ENCODE assay signal across 1 cellular context in genomic region chr6:41682056-41682477, GRCh38.
TF ChIP-seq lines count a peak whose summit lies in the region.

No MANE protein-coding gene starts in this region.

TF ChIP-seq in HepG2, 621 proteins besides CTCF, POLR2A, EP300 and RAD21 (continued from another document and continues in another):
- TF ChIP-seq HNF1A (IDR thresholded peaks at IDR 0.05; ENCODE audit: low read depth) (no peak), HNF1A (CRISPR knock-in tag; IDR thresholded peaks at IDR 0.05; ENCODE audit: borderline replicate concordance) (no peak), CBFB (CRISPR knock-in tag; IDR thresholded peaks at IDR 0.05) (0 out of 2 replicates have a peak, but pooled peaks have one; percentile 56), KLF12 (CRISPR knock-in tag; IDR thresholded peaks at IDR 0.05; ENCODE audit: borderline replicate concordance) (no peak), YEATS4 (CRISPR knock-in tag; IDR thresholded peaks at IDR 0.05; ENCODE audit: borderline replicate concordance) (no peak), SALL1 (CRISPR knock-in tag; IDR thresholded peaks at IDR 0.05) (peak; percentile 66), FOXP1 (IDR thresholded peaks at IDR 0.05) (no peak), FOXP1 (CRISPR knock-in tag; IDR thresholded peaks at IDR 0.05) (no peak), SALL2 (CRISPR knock-in tag; IDR thresholded peaks at IDR 0.05) (peak; percentile 81; the same call in 1 of the 2 replicates), ATRX (CRISPR knock-in tag; IDR thresholded peaks at IDR 0.05; ENCODE audit: borderline replicate concordance) (no peak), PAX8 (CRISPR knock-in tag; IDR thresholded peaks at IDR 0.05; ENCODE audit: borderline replicate concordance) (no peak), HOXD1 (CRISPR knock-in tag; IDR thresholded peaks at IDR 0.05) (no peak), PITX1 (CRISPR knock-in tag; IDR thresholded peaks at IDR 0.05) (no peak), SRF (IDR thresholded peaks at IDR 0.05; ENCODE audit: low read depth, low read length) (no peak), ZSCAN20 (CRISPR knock-in tag; IDR thresholded peaks at IDR 0.05; ENCODE audit: borderline replicate concordance) (no peak), SOX6 (IDR thresholded peaks at IDR 0.05) (no peak), SOX6 (CRISPR knock-in tag; IDR thresholded peaks at IDR 0.05) (peak; percentile 28; the same call in 1 of the 2 replicates), ZNF652 (CRISPR knock-in tag; IDR thresholded peaks at IDR 0.05; ENCODE audit: borderline replicate concordance, low read depth) (no peak), ZNF225 (CRISPR knock-in tag; IDR thresholded peaks at IDR 0.05) (no peak), ZMYM2 (CRISPR knock-in tag; IDR thresholded peaks at IDR 0.05) (no peak), THAP11 (CRISPR knock-in tag; IDR thresholded peaks at IDR 0.05) (peak; percentile 59), JDP2 (CRISPR knock-in tag; IDR thresholded peaks at IDR 0.05; ENCODE audit: borderline replicate concordance) (no peak), PHF20 (CRISPR knock-in tag; IDR thresholded peaks at IDR 0.05) (no peak), PLRG1 (conservative IDR thresholded peaks at IDR 0.05) (no peak), ZNF274 (CRISPR knock-in tag; IDR thresholded peaks at IDR 0.05) (no peak), REPIN1 (CRISPR knock-in tag; IDR thresholded peaks at IDR 0.05; ENCODE audit: borderline replicate concordance, low read depth) (peak; percentile 64; the same call in 1 of the 2 replicates), XBP1 (CRISPR knock-in tag; IDR thresholded peaks at IDR 0.05) (no peak), SMAD3 (CRISPR knock-in tag; IDR thresholded peaks at IDR 0.05) (0 out of 2 replicates have a peak, but pooled peaks have one; percentile 21), ZNF75D (CRISPR knock-in tag; IDR thresholded peaks at IDR 0.05; ENCODE audit: borderline replicate concordance) (no peak), ZBTB3 (CRISPR knock-in tag; IDR thresholded peaks at IDR 0.05; ENCODE audit: borderline replicate concordance, low read depth) (no peak), GFI1 (CRISPR knock-in tag; IDR thresholded peaks at IDR 0.05; ENCODE audit: borderline replicate concordance) (peak; percentile 46; the same call in 1 of the 2 replicates), FOXM1 (CRISPR knock-in tag; IDR thresholded peaks at IDR 0.05) (no peak), ZNF569 (CRISPR knock-in tag; IDR thresholded peaks at IDR 0.05; ENCODE audit: borderline replicate concordance) (no peak), ZMYM4 (CRISPR knock-in tag; IDR thresholded peaks at IDR 0.05) (no peak), ZNF740 (CRISPR knock-in tag; IDR thresholded peaks at IDR 0.05) (peak; percentile 91), MBNL3 (CRISPR knock-in tag; conservative IDR thresholded peaks at IDR 0.05) (no peak), ZBTB49 (CRISPR knock-in tag; IDR thresholded peaks at IDR 0.05; ENCODE audit: borderline replicate concordance) (no peak), CHD4 (IDR thresholded peaks at IDR 0.05; ENCODE audit: borderline replicate concordance, low read length) (no peak), ZNF614 (CRISPR knock-in tag; IDR thresholded peaks at IDR 0.05; ENCODE audit: borderline replicate concordance) (peak; percentile 67; the same call in 1 of the 2 replicates), NFKBIZ (CRISPR knock-in tag; IDR thresholded peaks at IDR 0.05) (no peak), SOX5 (CRISPR knock-in tag; IDR thresholded peaks at IDR 0.05; ENCODE audit: borderline replicate concordance) (peak; percentile 39; the same call in 1 of the 2 replicates), ZNF292 (CRISPR knock-in tag; IDR thresholded peaks at IDR 0.05; ENCODE audit: borderline replicate concordance, low read depth) (peak; percentile 27; the same call in 1 of the 2 replicates), HNRNPK (IDR thresholded peaks at IDR 0.05; ENCODE audit: low read depth, low read length, poor library complexity, severe bottlenecking) (no peak), NFRKB (IDR thresholded peaks at IDR 0.05) (no peak)
- TF ChIP-seq, protein P1, sequence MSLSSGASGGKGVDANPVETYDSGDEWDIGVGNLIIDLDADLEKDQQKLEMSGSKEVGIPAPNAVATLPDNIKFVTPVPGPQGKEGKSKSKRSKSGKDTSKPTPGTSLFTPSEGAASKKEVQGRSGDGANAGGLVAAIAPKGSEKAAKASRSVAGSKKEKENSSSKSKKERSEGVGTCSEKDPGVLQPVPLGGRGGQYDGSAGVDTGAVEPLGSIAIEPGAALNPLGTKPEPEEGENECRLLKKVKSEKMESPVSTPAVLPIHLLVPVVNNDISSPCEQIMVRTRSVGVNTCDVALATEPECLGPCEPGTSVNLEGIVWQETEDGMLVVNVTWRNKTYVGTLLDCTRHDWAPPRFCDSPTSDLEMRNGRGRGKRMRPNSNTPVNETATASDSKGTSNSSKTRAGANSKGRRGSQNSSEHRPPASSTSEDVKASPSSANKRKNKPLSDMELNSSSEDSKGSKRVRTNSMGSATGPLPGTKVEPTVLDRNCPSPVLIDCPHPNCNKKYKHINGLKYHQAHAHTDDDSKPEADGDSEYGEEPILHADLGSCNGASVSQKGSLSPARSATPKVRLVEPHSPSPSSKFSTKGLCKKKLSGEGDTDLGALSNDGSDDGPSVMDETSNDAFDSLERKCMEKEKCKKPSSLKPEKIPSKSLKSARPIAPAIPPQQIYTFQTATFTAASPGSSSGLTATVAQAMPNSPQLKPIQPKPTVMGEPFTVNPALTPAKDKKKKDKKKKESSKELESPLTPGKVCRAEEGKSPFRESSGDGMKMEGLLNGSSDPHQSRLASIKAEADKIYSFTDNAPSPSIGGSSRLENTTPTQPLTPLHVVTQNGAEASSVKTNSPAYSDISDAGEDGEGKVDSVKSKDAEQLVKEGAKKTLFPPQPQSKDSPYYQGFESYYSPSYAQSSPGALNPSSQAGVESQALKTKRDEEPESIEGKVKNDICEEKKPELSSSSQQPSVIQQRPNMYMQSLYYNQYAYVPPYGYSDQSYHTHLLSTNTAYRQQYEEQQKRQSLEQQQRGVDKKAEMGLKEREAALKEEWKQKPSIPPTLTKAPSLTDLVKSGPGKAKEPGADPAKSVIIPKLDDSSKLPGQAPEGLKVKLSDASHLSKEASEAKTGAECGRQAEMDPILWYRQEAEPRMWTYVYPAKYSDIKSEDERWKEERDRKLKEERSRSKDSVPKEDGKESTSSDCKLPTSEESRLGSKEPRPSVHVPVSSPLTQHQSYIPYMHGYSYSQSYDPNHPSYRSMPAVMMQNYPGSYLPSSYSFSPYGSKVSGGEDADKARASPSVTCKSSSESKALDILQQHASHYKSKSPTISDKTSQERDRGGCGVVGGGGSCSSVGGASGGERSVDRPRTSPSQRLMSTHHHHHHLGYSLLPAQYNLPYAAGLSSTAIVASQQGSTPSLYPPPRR (CRISPR knock-in tag; IDR thresholded peaks at IDR 0.05; ENCODE audit: borderline replicate concordance), result no peak
- TF ChIP-seq, protein P2, sequence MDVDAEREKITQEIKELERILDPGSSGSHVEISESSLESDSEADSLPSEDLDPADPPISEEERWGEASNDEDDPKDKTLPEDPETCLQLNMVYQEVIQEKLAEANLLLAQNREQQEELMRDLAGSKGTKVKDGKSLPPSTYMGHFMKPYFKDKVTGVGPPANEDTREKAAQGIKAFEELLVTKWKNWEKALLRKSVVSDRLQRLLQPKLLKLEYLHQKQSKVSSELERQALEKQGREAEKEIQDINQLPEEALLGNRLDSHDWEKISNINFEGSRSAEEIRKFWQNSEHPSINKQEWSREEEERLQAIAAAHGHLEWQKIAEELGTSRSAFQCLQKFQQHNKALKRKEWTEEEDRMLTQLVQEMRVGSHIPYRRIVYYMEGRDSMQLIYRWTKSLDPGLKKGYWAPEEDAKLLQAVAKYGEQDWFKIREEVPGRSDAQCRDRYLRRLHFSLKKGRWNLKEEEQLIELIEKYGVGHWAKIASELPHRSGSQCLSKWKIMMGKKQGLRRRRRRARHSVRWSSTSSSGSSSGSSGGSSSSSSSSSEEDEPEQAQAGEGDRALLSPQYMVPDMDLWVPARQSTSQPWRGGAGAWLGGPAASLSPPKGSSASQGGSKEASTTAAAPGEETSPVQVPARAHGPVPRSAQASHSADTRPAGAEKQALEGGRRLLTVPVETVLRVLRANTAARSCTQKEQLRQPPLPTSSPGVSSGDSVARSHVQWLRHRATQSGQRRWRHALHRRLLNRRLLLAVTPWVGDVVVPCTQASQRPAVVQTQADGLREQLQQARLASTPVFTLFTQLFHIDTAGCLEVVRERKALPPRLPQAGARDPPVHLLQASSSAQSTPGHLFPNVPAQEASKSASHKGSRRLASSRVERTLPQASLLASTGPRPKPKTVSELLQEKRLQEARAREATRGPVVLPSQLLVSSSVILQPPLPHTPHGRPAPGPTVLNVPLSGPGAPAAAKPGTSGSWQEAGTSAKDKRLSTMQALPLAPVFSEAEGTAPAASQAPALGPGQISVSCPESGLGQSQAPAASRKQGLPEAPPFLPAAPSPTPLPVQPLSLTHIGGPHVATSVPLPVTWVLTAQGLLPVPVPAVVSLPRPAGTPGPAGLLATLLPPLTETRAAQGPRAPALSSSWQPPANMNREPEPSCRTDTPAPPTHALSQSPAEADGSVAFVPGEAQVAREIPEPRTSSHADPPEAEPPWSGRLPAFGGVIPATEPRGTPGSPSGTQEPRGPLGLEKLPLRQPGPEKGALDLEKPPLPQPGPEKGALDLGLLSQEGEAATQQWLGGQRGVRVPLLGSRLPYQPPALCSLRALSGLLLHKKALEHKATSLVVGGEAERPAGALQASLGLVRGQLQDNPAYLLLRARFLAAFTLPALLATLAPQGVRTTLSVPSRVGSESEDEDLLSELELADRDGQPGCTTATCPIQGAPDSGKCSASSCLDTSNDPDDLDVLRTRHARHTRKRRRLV (CRISPR knock-in tag; IDR thresholded peaks at IDR 0.05), result no peak
- TF ChIP-seq, protein P3, sequence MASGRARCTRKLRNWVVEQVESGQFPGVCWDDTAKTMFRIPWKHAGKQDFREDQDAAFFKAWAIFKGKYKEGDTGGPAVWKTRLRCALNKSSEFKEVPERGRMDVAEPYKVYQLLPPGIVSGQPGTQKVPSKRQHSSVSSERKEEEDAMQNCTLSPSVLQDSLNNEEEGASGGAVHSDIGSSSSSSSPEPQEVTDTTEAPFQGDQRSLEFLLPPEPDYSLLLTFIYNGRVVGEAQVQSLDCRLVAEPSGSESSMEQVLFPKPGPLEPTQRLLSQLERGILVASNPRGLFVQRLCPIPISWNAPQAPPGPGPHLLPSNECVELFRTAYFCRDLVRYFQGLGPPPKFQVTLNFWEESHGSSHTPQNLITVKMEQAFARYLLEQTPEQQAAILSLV (CRISPR knock-in tag; IDR thresholded peaks at IDR 0.05; ENCODE audit: borderline replicate concordance), result 0 out of 2 replicates have a peak, but pooled peaks have one; percentile 48
- TF ChIP-seq, protein P4, sequence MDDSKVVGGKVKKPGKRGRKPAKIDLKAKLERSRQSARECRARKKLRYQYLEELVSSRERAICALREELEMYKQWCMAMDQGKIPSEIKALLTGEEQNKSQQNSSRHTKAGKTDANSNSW (CRISPR knock-in tag; IDR thresholded peaks at IDR 0.05; ENCODE audit: borderline replicate concordance), result no peak
